20 cellular contexts compared by ENCODE assay signal in genomic region chr1:11535761-11536572, GRCh38.
DNase-seq lines count a peak whose midpoint lies in the region; ATAC-seq lines count a peak whose summit lies in the region.
"Had no signal": no experiment of that assay in that cellular context is flagged by ENCODE, and none has a peak within 500 bp of the region (broad histone marks: within the 10 kb centered on the region; RNA-seq: fewer than 3 reads in every experiment).

No MANE protein-coding gene starts in this region.

- DNase-seq in DMS53 (lab: John Stamatoyannopoulos, UW) (peak; percentile 31), DMS53 treated with DMSO at 0.1 percent for 48 hours (lab: John Stamatoyannopoulos, UW; ENCODE audit: unreplicated experiment) (no peak), RKO (ENCODE audit: low spot score) (peak; percentile 25), islet precursor cell (peak; percentile 76), HuH-7 (ENCODE audit: low spot score) (no peak), amygdala (lab: John Stamatoyannopoulos, UW) (no peak)
- no peak for DNase-seq in stimulated activated CD4-positive, alpha-beta T cell treated with anti-CD3 and anti-CD28 coated beads, Interleukin-12 subunit alpha, Interleukin-12 subunit beta, amount 100 ng/mL, for 4 hours
- DNase-seq: activated CD8-positive, alpha-beta memory T cell treated with anti-CD3 and anti-CD28 coated beads, Interleukin-2, amount 50 U/mL, for 4 hours; heart left ventricle; IMR-90; mucosa of descending colon; MV-4-11; NCI-H2029; NCI-H345; PC-3; stimulated activated CD4-positive, alpha-beta T cell treated with anti-CD3 and anti-CD28 coated beads, Interleukin-4, amount 100 ng/mL, for 4 hours; stomach; T-helper 2 cell; transverse colon had no signal

- ATAC-seq in GM18502 (IDR thresholded peaks at IDR 0.05; ENCODE audit: poor library complexity, unreplicated experiment) = no peak
- ATAC-seq: heart left ventricle, mucosa of descending colon, PC-3 had no signal

Comparison
In these comparisons a context has a peak if more than half of its experiments do, and no peak if none do; other contexts are left out.
1. DNase-seq: peak in DMS53 (single experiment), RKO (single experiment) and islet precursor cell (single experiment); none in DMS53 treated with DMSO at 0.1 percent for 48 hours (single experiment), stimulated activated CD4-positive, alpha-beta T cell treated with anti-CD3 and anti-CD28 coated beads, Interleukin-12 subunit alpha, Interleukin-12 subunit beta, amount 100 ng/mL, for 4 hours (single experiment), HuH-7 (single experiment) and amygdala (0 of 56).